ENCODE assay signal across 11 cellular contexts in the genomic region with DNA sequence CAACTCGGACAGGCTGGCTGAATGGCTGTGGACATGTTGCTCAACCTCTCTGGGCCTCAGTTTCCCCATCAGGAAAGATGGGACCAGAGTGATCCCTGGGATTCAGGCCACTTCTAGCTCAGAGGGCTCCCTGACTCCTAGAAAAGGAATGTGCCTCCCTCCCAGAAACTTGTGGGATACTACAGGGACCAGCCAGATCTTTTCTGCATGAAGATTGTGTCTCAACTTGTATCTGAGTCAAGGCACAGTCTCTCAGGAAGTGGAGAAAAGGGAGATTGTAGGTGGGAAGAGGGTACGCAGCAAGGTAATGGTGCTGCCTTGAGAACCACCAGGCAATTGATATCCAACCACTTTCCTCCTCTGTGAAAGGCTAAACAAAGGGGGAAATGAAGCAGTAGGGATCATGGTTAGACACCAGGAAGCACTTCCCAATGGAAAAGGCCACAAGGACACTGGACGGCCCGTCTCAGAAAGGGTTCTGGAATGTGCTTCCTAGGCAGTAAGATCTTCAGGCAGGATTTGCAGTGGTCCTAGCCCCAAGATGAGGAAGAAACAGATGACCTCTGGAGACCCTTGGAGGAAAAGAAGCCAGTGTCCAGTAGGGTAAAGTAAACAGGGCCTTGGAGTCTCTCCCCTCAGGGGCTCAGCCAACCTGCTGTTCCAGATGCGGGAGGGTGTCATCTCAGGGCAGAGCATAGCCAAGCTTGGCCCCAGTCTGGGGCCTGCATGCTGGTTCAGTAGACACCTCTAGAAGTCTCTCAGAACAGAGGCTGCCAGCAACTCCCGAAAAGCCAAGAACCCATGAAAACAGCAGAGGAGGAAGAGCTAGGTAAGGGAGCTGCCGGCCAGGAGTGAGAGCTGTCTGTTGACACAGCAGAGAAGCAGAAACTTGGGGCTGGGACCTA. TPM values are rescaled to one million over a fixed set of nuclear protein-coding genes. Genes with fewer than 3 reads are reported as not detected.
DNase-seq lines count a peak whose midpoint lies in the region; ATAC-seq and TF ChIP-seq lines count a peak whose summit lies in the region.
"Had no signal": no experiment of that assay in that cellular context is flagged by ENCODE, and none has a peak within 500 bp of the region (broad histone marks: within the 10 kb centered on the region; RNA-seq: fewer than 3 reads in every experiment).

No MANE protein-coding gene starts in this region.

- H3K27ac ChIP-seq in ascending aorta, result peak overlapping the region; percentile 4 to 19
- H3K27ac ChIP-seq: cardiac muscle cell had no signal

- peak overlapping the region; percentile 3 to 90 for H3K27ac Mint-ChIP-seq in activated naive CD4-positive, alpha-beta T cell treated with anti-CD3 and anti-CD28 coated beads, Interleukin-2, amount 50 U/mL, for 72 hours
- no peak overlapping the region for H3K27ac Mint-ChIP-seq in activated naive CD4-positive, alpha-beta T cell treated with anti-CD3 and anti-CD28 coated beads, Interleukin-2, amount 10 ng/mL, durations not matched to agents 7 days and 5 days
- H3K27ac Mint-ChIP-seq in stimulated activated naive CD8-positive, alpha-beta T cell treated with anti-CD3 and anti-CD28 coated beads, Interleukin-15, amount 100 ng/mL, for 72 hours, result peak overlapping the region; percentile 57 to 76
- peak overlapping the region in 2 of 7 donors; percentile 2 to 5 for H3K27ac Mint-ChIP-seq in CD14-positive monocyte
- H3K27ac Mint-ChIP-seq: B cell had no signal

- intact Hi-C loops in ascending aorta (cut with DNase I), result no loop called here
- intact Hi-C loops in CD14-positive monocyte (cut with micrococcal nuclease), result no loop called here

- H3K27me3 Mint-ChIP-seq in activated naive CD4-positive, alpha-beta T cell treated with anti-CD3 and anti-CD28 coated beads, Interleukin-2, amount 10 ng/mL, durations not matched to agents 7 days and 5 days, result no peaks in the 10 kb centered on the region
- H3K27me3 Mint-ChIP-seq in stimulated activated naive CD8-positive, alpha-beta T cell treated with anti-CD3 and anti-CD28 coated beads, Interleukin-15, amount 100 ng/mL, for 72 hours, result no peaks in the 10 kb centered on the region
- H3K27me3 Mint-ChIP-seq in CD14-positive monocyte (ENCODE audit: low read depth in 3 of 3), result peaks cover 0 to 4% (median 2%) of the 10 kb centered on the region in 3 donors
- H3K27me3 Mint-ChIP-seq: B cell had no signal

- H3K36me3 ChIP-seq in ascending aorta (no peaks in the 10 kb centered on the region), iPS-15b (ENCODE audit: control insufficient read depth, insufficient read depth, low read length) (no peaks in the 10 kb centered on the region)
- H3K36me3 ChIP-seq: cardiac muscle cell had no signal

- H3K4me1 ChIP-seq in ascending aorta, result peaks cover 28 to 52% of the 10 kb centered on the region in 2 donors
- H3K4me1 ChIP-seq in iPS-15b (ENCODE audit: control insufficient read depth, insufficient read depth, low read length), result peaks cover 18% of the 10 kb centered on the region

- H3K9me3 ChIP-seq in ascending aorta (no peaks in the 10 kb centered on the region), iPS-15b (ENCODE audit: control insufficient read depth, insufficient read depth, low read length) (no peaks in the 10 kb centered on the region)

- no peak for ATAC-seq in activated naive CD4-positive, alpha-beta T cell treated with anti-CD3 and anti-CD28 coated beads, Interleukin-2, amount 50 U/mL, for 72 hours
- no peak for ATAC-seq in stimulated activated naive CD8-positive, alpha-beta T cell treated with anti-CD3 and anti-CD28 coated beads, Interleukin-15, amount 100 ng/mL, for 72 hours
- no peak for ATAC-seq in HG02759 (IDR thresholded peaks at IDR 0.05; ENCODE audit: unreplicated experiment)

- H3K9me3 Mint-ChIP-seq in activated naive CD4-positive, alpha-beta T cell treated with anti-CD3 and anti-CD28 coated beads, Interleukin-2, amount 50 U/mL, for 72 hours, result no peaks in the 10 kb centered on the region
- no peaks in the 10 kb centered on the region for H3K9me3 Mint-ChIP-seq in activated naive CD4-positive, alpha-beta T cell treated with anti-CD3 and anti-CD28 coated beads, Interleukin-2, amount 10 ng/mL, durations not matched to agents 7 days and 5 days
- H3K9me3 Mint-ChIP-seq in stimulated activated naive CD8-positive, alpha-beta T cell treated with anti-CD3 and anti-CD28 coated beads, Interleukin-15, amount 100 ng/mL, for 72 hours, result no peaks in the 10 kb centered on the region
- H3K9me3 Mint-ChIP-seq in CD14-positive monocyte, result no peaks in the 10 kb centered on the region

- CTCF ChIA-PET in activated naive CD4-positive, alpha-beta T cell treated with anti-CD3 and anti-CD28 coated beads, Interleukin-2, amount 10 ng/mL, durations not matched to agents 7 days and 5 days (lab: Charles Lee), result interaction anchor here (0.9 kb wide), 2 partner anchors 18 to 32 kb away, joined by 3 to 4 read pairs; no protein-coding TSS in a partner anchor

- DNase-seq in activated naive CD4-positive, alpha-beta T cell treated with anti-CD3 and anti-CD28 coated beads, Interleukin-2, amount 50 U/mL, for 72 hours (ENCODE audit: low spot score in 2 of 2), result no peak
- DNase-seq in activated naive CD4-positive, alpha-beta T cell treated with anti-CD3 and anti-CD28 coated beads, Interleukin-2, amount 10 ng/mL, durations not matched to agents 7 days and 5 days, result no peak
- no peak for DNase-seq in ascending aorta (ENCODE audit: low spot score in 2 of 2)
- DNase-seq in stimulated activated naive CD8-positive, alpha-beta T cell treated with anti-CD3 and anti-CD28 coated beads, Interleukin-15, amount 100 ng/mL, for 72 hours, result no peak
- DNase-seq in cerebellum (ENCODE audit: low spot score), result no peak
- DNase-seq in CD14-positive monocyte (ENCODE audit: low spot score), result no peak
- DNase-seq: MM.1S had no signal

- H3K27me3 ChIP-seq in ascending aorta, result no peaks in the 10 kb centered on the region
- no peaks in the 10 kb centered on the region for H3K27me3 ChIP-seq in iPS-15b (ENCODE audit: control insufficient read depth, insufficient read depth, low read length)
- H3K27me3 ChIP-seq: cardiac muscle cell had no signal

- H3K4me3 Mint-ChIP-seq in activated naive CD4-positive, alpha-beta T cell treated with anti-CD3 and anti-CD28 coated beads, Interleukin-2, amount 10 ng/mL, durations not matched to agents 7 days and 5 days, result no peak overlapping the region
- no peak overlapping the region for H3K4me3 Mint-ChIP-seq in stimulated activated naive CD8-positive, alpha-beta T cell treated with anti-CD3 and anti-CD28 coated beads, Interleukin-15, amount 100 ng/mL, for 72 hours
- no peak overlapping the region for H3K4me3 Mint-ChIP-seq in CD14-positive monocyte
- H3K4me3 Mint-ChIP-seq: B cell had no signal

- peaks cover 0 to 8% of the 10 kb centered on the region in 2 donors for H3K36me3 Mint-ChIP-seq in activated naive CD4-positive, alpha-beta T cell treated with anti-CD3 and anti-CD28 coated beads, Interleukin-2, amount 50 U/mL, for 72 hours
- peaks cover 2% of the 10 kb centered on the region for H3K36me3 Mint-ChIP-seq in activated naive CD4-positive, alpha-beta T cell treated with anti-CD3 and anti-CD28 coated beads, Interleukin-2, amount 10 ng/mL, durations not matched to agents 7 days and 5 days
- peaks cover 4 to 5% of the 10 kb centered on the region in 2 donors for H3K36me3 Mint-ChIP-seq in CD14-positive monocyte

- H3K9ac ChIP-seq in iPS-15b (ENCODE audit: low read depth, low read length), result peak overlapping the region; percentile 16

- no peak overlapping the region for H3K4me3 ChIP-seq in ascending aorta
- H3K4me3 ChIP-seq in iPS-15b (ENCODE audit: low read depth, low read length), result no peak overlapping the region
- H3K4me3 ChIP-seq: cardiac muscle cell had no signal

- TF ChIP-seq CTCF in ascending aorta (IDR thresholded peaks at IDR 0.05) (no peak), CD14-positive monocyte (IDR thresholded peaks at IDR 0.05) (no peak)

- H3K4me1 Mint-ChIP-seq in activated naive CD4-positive, alpha-beta T cell treated with anti-CD3 and anti-CD28 coated beads, Interleukin-2, amount 10 ng/mL, durations not matched to agents 7 days and 5 days, result peaks cover 10% of the 10 kb centered on the region
- H3K4me1 Mint-ChIP-seq in stimulated activated naive CD8-positive, alpha-beta T cell treated with anti-CD3 and anti-CD28 coated beads, Interleukin-15, amount 100 ng/mL, for 72 hours, result peaks cover 78% of the 10 kb centered on the region
- peaks cover 23% of the 10 kb centered on the region for H3K4me1 Mint-ChIP-seq in CD14-positive monocyte

RNA-seq across cellular contexts. Expression of gene IFFO2, which starts 16.8 kb away (rescaled TPM):
- 10 to 100 TPM; 27.3 to 41.7 TPM for total RNA-seq in activated naive CD4-positive, alpha-beta T cell treated with anti-CD3 and anti-CD28 coated beads, Interleukin-2, amount 50 U/mL, for 72 hours
- 131 TPM for total RNA-seq in ascending aorta
- total RNA-seq in cerebellum, result 6.5 TPM
- polyA plus RNA-seq in CD14-positive monocyte, result under 1 TPM; 0.78 to 0.94 TPM

RNA-seq across cellular contexts. Expression of gene ALDH4A1, which starts 37.3 kb away (rescaled TPM):
- 1 to 10 TPM; 7.4 to 9.8 TPM for total RNA-seq in activated naive CD4-positive, alpha-beta T cell treated with anti-CD3 and anti-CD28 coated beads, Interleukin-2, amount 50 U/mL, for 72 hours
- total RNA-seq in ascending aorta (16.6 TPM), cerebellum (6.6 TPM)
- polyA plus RNA-seq in CD14-positive monocyte, result 1 to 10 TPM; 4.8 to 7.8 TPM
